Comparison of ENCODE assay signal across 1 cellular context in the genomic region with DNA sequence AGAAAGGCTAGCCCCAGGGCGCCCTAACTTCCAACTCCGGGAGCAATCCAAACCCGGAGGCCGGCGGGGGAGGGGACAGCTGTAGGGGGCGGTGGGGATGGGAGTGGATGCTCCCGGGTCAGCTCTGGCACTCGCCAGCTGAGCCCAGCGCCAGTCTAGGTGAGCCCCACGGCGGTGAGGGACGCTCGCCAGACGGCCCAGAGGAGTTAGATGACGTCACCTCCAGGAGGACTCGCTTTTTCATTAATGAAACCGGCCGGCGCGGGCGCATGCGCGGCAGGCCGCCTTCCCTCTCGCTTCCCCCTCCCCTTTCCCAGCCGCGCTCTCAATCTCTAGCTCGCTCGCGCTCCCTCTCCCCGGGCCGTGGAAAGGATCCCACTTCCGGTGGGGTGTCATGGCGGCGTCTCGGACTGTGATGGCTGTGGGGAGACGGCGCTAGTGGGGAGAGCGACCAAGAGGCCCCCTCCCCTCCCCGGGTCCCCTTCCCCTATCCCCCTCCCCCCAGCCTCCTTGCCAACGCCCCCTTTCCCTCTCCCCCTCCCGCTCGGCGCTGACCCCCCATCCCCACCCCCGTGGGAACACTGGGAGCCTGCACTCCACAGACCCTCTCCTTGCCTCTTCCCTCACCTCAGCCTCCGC.
A peak's percentile ranks its signal among the peaks of the same experiment; 100 is the strongest.
TF ChIP-seq lines count a peak whose summit lies in the region.

A gene with protein sequence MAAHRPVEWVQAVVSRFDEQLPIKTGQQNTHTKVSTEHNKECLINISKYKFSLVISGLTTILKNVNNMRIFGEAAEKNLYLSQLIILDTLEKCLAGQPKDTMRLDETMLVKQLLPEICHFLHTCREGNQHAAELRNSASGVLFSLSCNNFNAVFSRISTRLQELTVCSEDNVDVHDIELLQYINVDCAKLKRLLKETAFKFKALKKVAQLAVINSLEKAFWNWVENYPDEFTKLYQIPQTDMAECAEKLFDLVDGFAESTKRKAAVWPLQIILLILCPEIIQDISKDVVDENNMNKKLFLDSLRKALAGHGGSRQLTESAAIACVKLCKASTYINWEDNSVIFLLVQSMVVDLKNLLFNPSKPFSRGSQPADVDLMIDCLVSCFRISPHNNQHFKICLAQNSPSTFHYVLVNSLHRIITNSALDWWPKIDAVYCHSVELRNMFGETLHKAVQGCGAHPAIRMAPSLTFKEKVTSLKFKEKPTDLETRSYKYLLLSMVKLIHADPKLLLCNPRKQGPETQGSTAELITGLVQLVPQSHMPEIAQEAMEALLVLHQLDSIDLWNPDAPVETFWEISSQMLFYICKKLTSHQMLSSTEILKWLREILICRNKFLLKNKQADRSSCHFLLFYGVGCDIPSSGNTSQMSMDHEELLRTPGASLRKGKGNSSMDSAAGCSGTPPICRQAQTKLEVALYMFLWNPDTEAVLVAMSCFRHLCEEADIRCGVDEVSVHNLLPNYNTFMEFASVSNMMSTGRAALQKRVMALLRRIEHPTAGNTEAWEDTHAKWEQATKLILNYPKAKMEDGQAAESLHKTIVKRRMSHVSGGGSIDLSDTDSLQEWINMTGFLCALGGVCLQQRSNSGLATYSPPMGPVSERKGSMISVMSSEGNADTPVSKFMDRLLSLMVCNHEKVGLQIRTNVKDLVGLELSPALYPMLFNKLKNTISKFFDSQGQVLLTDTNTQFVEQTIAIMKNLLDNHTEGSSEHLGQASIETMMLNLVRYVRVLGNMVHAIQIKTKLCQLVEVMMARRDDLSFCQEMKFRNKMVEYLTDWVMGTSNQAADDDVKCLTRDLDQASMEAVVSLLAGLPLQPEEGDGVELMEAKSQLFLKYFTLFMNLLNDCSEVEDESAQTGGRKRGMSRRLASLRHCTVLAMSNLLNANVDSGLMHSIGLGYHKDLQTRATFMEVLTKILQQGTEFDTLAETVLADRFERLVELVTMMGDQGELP (N-terminal part only) (plus strand): TSS at position 378 of the 639 bp plus-strand sequence. CDS start 333 bp downstream, outside the sequence.

TF ChIP-seq in HepG2, 621 proteins besides CTCF, POLR2A, EP300 and RAD21 (continued from another document and continues in another):
- TF ChIP-seq, protein P1, sequence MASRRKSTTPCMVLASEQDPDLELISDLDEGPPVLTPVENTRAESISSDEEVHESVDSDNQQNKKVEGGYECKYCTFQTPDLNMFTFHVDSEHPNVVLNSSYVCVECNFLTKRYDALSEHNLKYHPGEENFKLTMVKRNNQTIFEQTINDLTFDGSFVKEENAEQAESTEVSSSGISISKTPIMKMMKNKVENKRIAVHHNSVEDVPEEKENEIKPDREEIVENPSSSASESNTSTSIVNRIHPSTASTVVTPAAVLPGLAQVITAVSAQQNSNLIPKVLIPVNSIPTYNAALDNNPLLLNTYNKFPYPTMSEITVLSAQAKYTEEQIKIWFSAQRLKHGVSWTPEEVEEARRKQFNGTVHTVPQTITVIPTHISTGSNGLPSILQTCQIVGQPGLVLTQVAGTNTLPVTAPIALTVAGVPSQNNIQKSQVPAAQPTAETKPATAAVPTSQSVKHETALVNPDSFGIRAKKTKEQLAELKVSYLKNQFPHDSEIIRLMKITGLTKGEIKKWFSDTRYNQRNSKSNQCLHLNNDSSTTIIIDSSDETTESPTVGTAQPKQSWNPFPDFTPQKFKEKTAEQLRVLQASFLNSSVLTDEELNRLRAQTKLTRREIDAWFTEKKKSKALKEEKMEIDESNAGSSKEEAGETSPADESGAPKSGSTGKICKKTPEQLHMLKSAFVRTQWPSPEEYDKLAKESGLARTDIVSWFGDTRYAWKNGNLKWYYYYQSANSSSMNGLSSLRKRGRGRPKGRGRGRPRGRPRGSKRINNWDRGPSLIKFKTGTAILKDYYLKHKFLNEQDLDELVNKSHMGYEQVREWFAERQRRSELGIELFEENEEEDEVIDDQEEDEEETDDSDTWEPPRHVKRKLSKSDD (CRISPR knock-in tag; IDR thresholded peaks at IDR 0.05; ENCODE audit: low read depth): 0 out of 2 replicates have a peak, but pooled peaks have one; percentile 5
- TF ChIP-seq ZNF224 (CRISPR knock-in tag; IDR thresholded peaks at IDR 0.05): no peak
- TF ChIP-seq ZSCAN12 (CRISPR knock-in tag; IDR thresholded peaks at IDR 0.05): no peak
- no peak for TF ChIP-seq GPN1 (CRISPR knock-in tag; IDR thresholded peaks at IDR 0.05; ENCODE audit: borderline replicate concordance)
- no peak for TF ChIP-seq ZNF777 (CRISPR knock-in tag; IDR thresholded peaks at IDR 0.05)
- TF ChIP-seq, protein P2, sequence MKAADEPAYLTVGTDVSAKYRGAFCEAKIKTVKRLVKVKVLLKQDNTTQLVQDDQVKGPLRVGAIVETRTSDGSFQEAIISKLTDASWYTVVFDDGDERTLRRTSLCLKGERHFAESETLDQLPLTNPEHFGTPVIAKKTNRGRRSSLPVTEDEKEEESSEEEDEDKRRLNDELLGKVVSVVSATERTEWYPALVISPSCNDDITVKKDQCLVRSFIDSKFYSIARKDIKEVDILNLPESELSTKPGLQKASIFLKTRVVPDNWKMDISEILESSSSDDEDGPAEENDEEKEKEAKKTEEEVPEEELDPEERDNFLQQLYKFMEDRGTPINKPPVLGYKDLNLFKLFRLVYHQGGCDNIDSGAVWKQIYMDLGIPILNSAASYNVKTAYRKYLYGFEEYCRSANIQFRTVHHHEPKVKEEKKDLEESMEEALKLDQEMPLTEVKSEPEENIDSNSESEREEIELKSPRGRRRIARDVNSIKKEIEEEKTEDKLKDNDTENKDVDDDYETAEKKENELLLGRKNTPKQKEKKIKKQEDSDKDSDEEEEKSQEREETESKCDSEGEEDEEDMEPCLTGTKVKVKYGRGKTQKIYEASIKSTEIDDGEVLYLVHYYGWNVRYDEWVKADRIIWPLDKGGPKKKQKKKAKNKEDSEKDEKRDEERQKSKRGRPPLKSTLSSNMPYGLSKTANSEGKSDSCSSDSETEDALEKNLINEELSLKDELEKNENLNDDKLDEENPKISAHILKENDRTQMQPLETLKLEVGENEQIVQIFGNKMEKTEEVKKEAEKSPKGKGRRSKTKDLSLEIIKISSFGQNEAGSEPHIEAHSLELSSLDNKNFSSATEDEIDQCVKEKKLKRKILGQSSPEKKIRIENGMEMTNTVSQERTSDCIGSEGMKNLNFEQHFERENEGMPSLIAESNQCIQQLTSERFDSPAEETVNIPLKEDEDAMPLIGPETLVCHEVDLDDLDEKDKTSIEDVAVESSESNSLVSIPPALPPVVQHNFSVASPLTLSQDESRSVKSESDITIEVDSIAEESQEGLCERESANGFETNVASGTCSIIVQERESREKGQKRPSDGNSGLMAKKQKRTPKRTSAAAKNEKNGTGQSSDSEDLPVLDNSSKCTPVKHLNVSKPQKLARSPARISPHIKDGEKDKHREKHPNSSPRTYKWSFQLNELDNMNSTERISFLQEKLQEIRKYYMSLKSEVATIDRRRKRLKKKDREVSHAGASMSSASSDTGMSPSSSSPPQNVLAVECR (CRISPR knock-in tag; IDR thresholded peaks at IDR 0.05; ENCODE audit: borderline replicate concordance): 0 out of 2 replicates have a peak, but pooled peaks have one; percentile 12
- no peak for TF ChIP-seq ASH2L (IDR thresholded peaks at IDR 0.05; ENCODE audit: insufficient read length, low read depth, low read length)
- no peak for TF ChIP-seq ZNF460 (CRISPR knock-in tag; IDR thresholded peaks at IDR 0.05; ENCODE audit: borderline replicate concordance)
- TF ChIP-seq YEATS2 (CRISPR knock-in tag; IDR thresholded peaks at IDR 0.05; ENCODE audit: borderline replicate concordance): peak; percentile 17; the same call in 1 of the 2 replicates
- TF ChIP-seq CBX1 (IDR thresholded peaks at IDR 0.05; ENCODE audit: low read depth): no peak
- TF ChIP-seq MYNN (CRISPR knock-in tag; IDR thresholded peaks at IDR 0.05; ENCODE audit: low read depth): no peak
- no peak for TF ChIP-seq TRIM24 (CRISPR knock-in tag; IDR thresholded peaks at IDR 0.05)
- no peak for TF ChIP-seq CAMTA2 (CRISPR knock-in tag; IDR thresholded peaks at IDR 0.05; ENCODE audit: borderline replicate concordance)
- TF ChIP-seq ZNF558 (CRISPR knock-in tag; IDR thresholded peaks at IDR 0.05; ENCODE audit: borderline replicate concordance): no peak
- TF ChIP-seq PRPF4 (IDR thresholded peaks at IDR 0.05; ENCODE audit: low read depth, low read length, poor library complexity, severe bottlenecking): no peak
- TF ChIP-seq, protein P3, sequence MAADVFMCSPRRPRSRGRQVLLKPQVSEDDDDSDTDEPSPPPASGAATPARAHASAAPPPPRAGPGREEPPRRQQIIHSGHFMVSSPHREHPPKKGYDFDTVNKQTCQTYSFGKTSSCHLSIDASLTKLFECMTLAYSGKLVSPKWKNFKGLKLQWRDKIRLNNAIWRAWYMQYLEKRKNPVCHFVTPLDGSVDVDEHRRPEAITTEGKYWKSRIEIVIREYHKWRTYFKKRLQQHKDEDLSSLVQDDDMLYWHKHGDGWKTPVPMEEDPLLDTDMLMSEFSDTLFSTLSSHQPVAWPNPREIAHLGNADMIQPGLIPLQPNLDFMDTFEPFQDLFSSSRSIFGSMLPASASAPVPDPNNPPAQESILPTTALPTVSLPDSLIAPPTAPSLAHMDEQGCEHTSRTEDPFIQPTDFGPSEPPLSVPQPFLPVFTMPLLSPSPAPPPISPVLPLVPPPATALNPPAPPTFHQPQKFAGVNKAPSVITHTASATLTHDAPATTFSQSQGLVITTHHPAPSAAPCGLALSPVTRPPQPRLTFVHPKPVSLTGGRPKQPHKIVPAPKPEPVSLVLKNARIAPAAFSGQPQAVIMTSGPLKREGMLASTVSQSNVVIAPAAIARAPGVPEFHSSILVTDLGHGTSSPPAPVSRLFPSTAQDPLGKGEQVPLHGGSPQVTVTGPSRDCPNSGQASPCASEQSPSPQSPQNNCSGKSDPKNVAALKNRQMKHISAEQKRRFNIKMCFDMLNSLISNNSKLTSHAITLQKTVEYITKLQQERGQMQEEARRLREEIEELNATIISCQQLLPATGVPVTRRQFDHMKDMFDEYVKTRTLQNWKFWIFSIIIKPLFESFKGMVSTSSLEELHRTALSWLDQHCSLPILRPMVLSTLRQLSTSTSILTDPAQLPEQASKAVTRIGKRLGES (CRISPR knock-in tag; IDR thresholded peaks at IDR 0.05; ENCODE audit: borderline replicate concordance): no peak
- TF ChIP-seq BCL6 (CRISPR knock-in tag; IDR thresholded peaks at IDR 0.05): no peak
- TF ChIP-seq HMGA1 (CRISPR knock-in tag; conservative IDR thresholded peaks at IDR 0.05): no peak
- peak; percentile 83 for TF ChIP-seq ETV5 (CRISPR knock-in tag; IDR thresholded peaks at IDR 0.05; ENCODE audit: borderline replicate concordance)
- TF ChIP-seq, protein P4, sequence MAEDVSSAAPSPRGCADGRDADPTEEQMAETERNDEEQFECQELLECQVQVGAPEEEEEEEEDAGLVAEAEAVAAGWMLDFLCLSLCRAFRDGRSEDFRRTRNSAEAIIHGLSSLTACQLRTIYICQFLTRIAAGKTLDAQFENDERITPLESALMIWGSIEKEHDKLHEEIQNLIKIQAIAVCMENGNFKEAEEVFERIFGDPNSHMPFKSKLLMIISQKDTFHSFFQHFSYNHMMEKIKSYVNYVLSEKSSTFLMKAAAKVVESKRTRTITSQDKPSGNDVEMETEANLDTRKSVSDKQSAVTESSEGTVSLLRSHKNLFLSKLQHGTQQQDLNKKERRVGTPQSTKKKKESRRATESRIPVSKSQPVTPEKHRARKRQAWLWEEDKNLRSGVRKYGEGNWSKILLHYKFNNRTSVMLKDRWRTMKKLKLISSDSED (CRISPR knock-in tag; IDR thresholded peaks at IDR 0.05): no peak
- TF ChIP-seq, protein P5, sequence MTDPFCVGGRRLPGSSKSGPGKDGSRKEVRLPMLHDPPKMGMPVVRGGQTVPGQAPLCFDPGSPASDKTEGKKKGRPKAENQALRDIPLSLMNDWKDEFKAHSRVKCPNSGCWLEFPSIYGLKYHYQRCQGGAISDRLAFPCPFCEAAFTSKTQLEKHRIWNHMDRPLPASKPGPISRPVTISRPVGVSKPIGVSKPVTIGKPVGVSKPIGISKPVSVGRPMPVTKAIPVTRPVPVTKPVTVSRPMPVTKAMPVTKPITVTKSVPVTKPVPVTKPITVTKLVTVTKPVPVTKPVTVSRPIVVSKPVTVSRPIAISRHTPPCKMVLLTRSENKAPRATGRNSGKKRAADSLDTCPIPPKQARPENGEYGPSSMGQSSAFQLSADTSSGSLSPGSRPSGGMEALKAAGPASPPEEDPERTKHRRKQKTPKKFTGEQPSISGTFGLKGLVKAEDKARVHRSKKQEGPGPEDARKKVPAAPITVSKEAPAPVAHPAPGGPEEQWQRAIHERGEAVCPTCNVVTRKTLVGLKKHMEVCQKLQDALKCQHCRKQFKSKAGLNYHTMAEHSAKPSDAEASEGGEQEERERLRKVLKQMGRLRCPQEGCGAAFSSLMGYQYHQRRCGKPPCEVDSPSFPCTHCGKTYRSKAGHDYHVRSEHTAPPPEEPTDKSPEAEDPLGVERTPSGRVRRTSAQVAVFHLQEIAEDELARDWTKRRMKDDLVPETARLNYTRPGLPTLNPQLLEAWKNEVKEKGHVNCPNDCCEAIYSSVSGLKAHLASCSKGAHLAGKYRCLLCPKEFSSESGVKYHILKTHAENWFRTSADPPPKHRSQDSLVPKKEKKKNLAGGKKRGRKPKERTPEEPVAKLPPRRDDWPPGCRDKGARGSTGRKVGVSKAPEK (CRISPR knock-in tag; IDR thresholded peaks at IDR 0.05; ENCODE audit: borderline replicate concordance): no peak
- TF ChIP-seq FOSL2 (CRISPR knock-in tag; IDR thresholded peaks at IDR 0.05): peak; percentile 81
- TF ChIP-seq, protein P6, sequence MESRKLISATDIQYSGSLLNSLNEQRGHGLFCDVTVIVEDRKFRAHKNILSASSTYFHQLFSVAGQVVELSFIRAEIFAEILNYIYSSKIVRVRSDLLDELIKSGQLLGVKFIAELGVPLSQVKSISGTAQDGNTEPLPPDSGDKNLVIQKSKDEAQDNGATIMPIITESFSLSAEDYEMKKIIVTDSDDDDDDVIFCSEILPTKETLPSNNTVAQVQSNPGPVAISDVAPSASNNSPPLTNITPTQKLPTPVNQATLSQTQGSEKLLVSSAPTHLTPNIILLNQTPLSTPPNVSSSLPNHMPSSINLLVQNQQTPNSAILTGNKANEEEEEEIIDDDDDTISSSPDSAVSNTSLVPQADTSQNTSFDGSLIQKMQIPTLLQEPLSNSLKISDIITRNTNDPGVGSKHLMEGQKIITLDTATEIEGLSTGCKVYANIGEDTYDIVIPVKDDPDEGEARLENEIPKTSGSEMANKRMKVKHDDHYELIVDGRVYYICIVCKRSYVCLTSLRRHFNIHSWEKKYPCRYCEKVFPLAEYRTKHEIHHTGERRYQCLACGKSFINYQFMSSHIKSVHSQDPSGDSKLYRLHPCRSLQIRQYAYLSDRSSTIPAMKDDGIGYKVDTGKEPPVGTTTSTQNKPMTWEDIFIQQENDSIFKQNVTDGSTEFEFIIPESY (CRISPR knock-in tag; IDR thresholded peaks at IDR 0.05): no peak
- no peak for TF ChIP-seq SNRNP70 (IDR thresholded peaks at IDR 0.05; ENCODE audit: low read depth, low read length)
- no peak for TF ChIP-seq ZNF816 (CRISPR knock-in tag; IDR thresholded peaks at IDR 0.05; ENCODE audit: borderline replicate concordance)
